8 cellular contexts compared by ENCODE assay signal in genomic region chr10:78974409-78975317, GRCh38.
DNase-seq lines count a peak whose midpoint lies in the region; ATAC-seq and TF ChIP-seq lines count a peak whose summit lies in the region.

No MANE protein-coding gene starts in this region.

- H3K36me3 ChIP-seq in KOPT-K1 (ENCODE audit: insufficient read depth, low read length) (no peaks in the 10 kb centered on the region), prostate gland (no peaks in the 10 kb centered on the region)

- H3K9me3 ChIP-seq in KOPT-K1 (ENCODE audit: insufficient read depth, low read length, poor library complexity, severe bottlenecking) (no peaks in the 10 kb centered on the region), prostate gland (no peaks in the 10 kb centered on the region)

- peak; percentile 6 to 9 for ATAC-seq in left cardiac atrium
- no peak for ATAC-seq in left lobe of liver

- H3K4me3 ChIP-seq in prostate gland, result peak overlapping the region; percentile 40 to 48

- peak in 3 of 4 experiments; percentile 33 to 72 (median 34) for TF ChIP-seq CTCF in prostate gland (IDR thresholded peaks at IDR 0.05)

- H3K4me1 ChIP-seq in prostate gland (replicated peaks), result peaks cover 6% of the 10 kb centered on the region

- 26% methylated on average over 16 of the region's 16 CpGs for WGBS in prostate gland

- DNase-seq in GM04504 (ENCODE audit: low read depth), result peak; percentile 69
- DNase-seq in SKM-1 treated with dmso at 0.1 percent for 144 hours (lab: John Stamatoyannopoulos, UW; ENCODE audit: unreplicated experiment), result peak; percentile 82
- DNase-seq in activated naive CD8-positive, alpha-beta T cell treated with anti-CD3 and anti-CD28 coated beads, Interleukin-2, amount 50 U/mL, for 16 hours (ENCODE audit: low read depth, low spot score), result peak; percentile 57
- DNase-seq in left cardiac atrium, result peak; percentile 66
- DNase-seq in prostate gland (ENCODE audit: low spot score), result peak; percentile 40
- DNase-seq in ureter (ENCODE audit: low spot score), result peak; percentile 70
- DNase-seq in left lobe of liver (ENCODE audit: low spot score), result no peak

- peak overlapping the region; percentile 81 for H3K27ac ChIP-seq in KOPT-K1 (ENCODE audit: low read depth, low read length, poor library complexity, severe bottlenecking)
- peak overlapping the region; percentile 95 to 96 for H3K27ac ChIP-seq in prostate gland

- peak; percentile 20 for TF ChIP-seq POLR2A in prostate gland (IDR thresholded peaks at IDR 0.05)

- intact Hi-C loops in left cardiac atrium (cut with DNase I) (loop anchor here in 1 of 2 donors (5.0 to 10.0 kb wide), 3 partner anchors 93 to 223 kb away; partner anchors contain the start of gene ZMIZ1), prostate gland (cut with DNase I) (loop anchor here (2.0 kb wide), 1 partner anchor 94 kb away; the partner anchor contains the start of gene ZMIZ1)

- H3K27me3 ChIP-seq in prostate gland (replicated peaks; ENCODE audit: insufficient read depth), result no peaks in the 10 kb centered on the region
